ENCODE assay signal across 1 cellular context in genomic region chr6:31768717-31769257, GRCh38.
TF ChIP-seq lines count a peak whose summit lies in the region.

No MANE protein-coding gene starts in this region.

TF ChIP-seq in HepG2, 621 proteins besides CTCF, POLR2A, EP300 and RAD21:
- TF ChIP-seq NR2C2 (CRISPR knock-in tag; IDR thresholded peaks at IDR 0.05; ENCODE audit: borderline replicate concordance) (no peak), NBN (conservative IDR thresholded peaks at IDR 0.05) (no peak), IRF1 (CRISPR knock-in tag; IDR thresholded peaks at IDR 0.05; ENCODE audit: low read depth) (no peak), FOXC1 (CRISPR knock-in tag; IDR thresholded peaks at IDR 0.05; ENCODE audit: borderline replicate concordance) (no peak), ZNF891 (CRISPR knock-in tag; IDR thresholded peaks at IDR 0.05) (0 out of 2 replicates have a peak, but pooled peaks have one; percentile 10)
TF ChIP-seq in HepG2: peak in this region for 1.
